In the genomic region with DNA sequence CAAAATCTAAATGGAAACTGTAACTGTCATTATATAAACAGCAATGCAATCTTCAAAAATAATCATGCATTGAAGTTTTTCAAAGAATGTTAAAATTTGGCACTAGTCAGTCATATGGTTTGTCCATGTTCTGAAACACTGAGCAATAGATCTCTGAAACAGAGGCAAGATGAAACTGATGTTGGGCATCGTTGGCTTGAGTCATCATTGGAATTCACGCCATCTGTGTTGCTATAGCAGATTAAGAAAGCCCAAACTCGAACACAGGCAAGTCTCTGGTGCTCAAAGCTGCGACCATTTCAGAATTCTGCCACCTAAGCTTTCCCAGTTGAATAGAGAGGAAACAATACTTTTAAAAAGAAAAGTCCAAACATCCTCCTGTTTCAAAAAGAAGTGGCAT, we compare ENCODE assay signal across 16 cellular contexts.
"Had no signal": no experiment of that assay in that cellular context is flagged by ENCODE, and none has a peak within 500 bp of the region (broad histone marks: within the 10 kb centered on the region; RNA-seq: fewer than 3 reads in every experiment).

No MANE protein-coding gene starts in this region.

- H3K27ac Mint-ChIP-seq: activated T-helper 2 cell treated with anti-CD3 and anti-CD28 coated beads, Interferon-gamma antibody, Interleukin-2, Interleukin-4, amounts not matched to agents 10 μg/mL and 5 μg/mL and 100 μg/mL, durations not matched to agents 14 hours and 24 hours and 36 hours; natural killer cell; progenitor cell of endocrine pancreas; stimulated activated naive B cell treated with anti-CD40 and anti-IgM and Interleukin-4, amounts not matched to agents 10 μg/mL and 1 μg/mL and 100 μg/mL, for 72 hours had no signal

- H3K27me3 ChIP-seq: adrenal gland, gastrocnemius medialis, right atrium auricular region, transverse colon had no signal

- H3K36me3 ChIP-seq: adrenal gland, gastrocnemius medialis, heart left ventricle, right atrium auricular region, transverse colon had no signal

- H3K4me1 ChIP-seq: adrenal gland, gastrocnemius medialis, heart left ventricle, right atrium auricular region, transverse colon had no signal

- DNase-seq: activated CD4-positive, alpha-beta T cell treated with anti-CD3 and anti-CD28 coated beads, Interleukin-2, amount 50 U/mL, for 4 hours; activated naive CD4-positive, alpha-beta T cell treated with anti-CD3 and anti-CD28 coated beads, Interleukin-2, amount 50 U/mL, for 16 hours; adrenal gland; gastrocnemius medialis; heart left ventricle; natural killer cell; nucleus accumbens; stimulated activated CD4-positive, alpha-beta T cell treated with anti-CD3 and anti-CD28 coated beads, Interleukin-15, amount 100 ng/mL, for 24 hours; stimulated activated CD4-positive, alpha-beta T cell treated with anti-CD3 and anti-CD28 coated beads, Interleukin-4, amount 100 ng/mL, for 1 hour; stimulated activated naive B cell treated with anti-CD40 and anti-IgM and Interleukin-4, amounts not matched to agents 10 μg/mL and 1 μg/mL and 100 μg/mL, for 72 hours; transverse colon had no signal

- H3K9me3 Mint-ChIP-seq: activated T-helper 2 cell treated with anti-CD3 and anti-CD28 coated beads, Interferon-gamma antibody, Interleukin-2, Interleukin-4, amounts not matched to agents 10 μg/mL and 5 μg/mL and 100 μg/mL, durations not matched to agents 14 hours and 24 hours and 36 hours had no signal

- H3K9me3 ChIP-seq: adrenal gland, gastrocnemius medialis, heart left ventricle, right atrium auricular region, transverse colon had no signal

- H3K4me3 Mint-ChIP-seq: natural killer cell; stimulated activated naive B cell treated with anti-CD40 and anti-IgM and Interleukin-4, amounts not matched to agents 10 μg/mL and 1 μg/mL and 100 μg/mL, for 72 hours had no signal

- H3K36me3 Mint-ChIP-seq: natural killer cell; stimulated activated naive B cell treated with anti-CD40 and anti-IgM and Interleukin-4, amounts not matched to agents 10 μg/mL and 1 μg/mL and 100 μg/mL, for 72 hours had no signal

- H3K4me3 ChIP-seq: adrenal gland, gastrocnemius medialis, heart left ventricle, right atrium auricular region, SK-N-MC, skin epidermis, transverse colon had no signal

- H3K27ac ChIP-seq: adrenal gland, gastrocnemius medialis, heart left ventricle, right atrium auricular region, SK-N-MC, skin epidermis, transverse colon had no signal

- H3K4me1 Mint-ChIP-seq: natural killer cell; stimulated activated naive B cell treated with anti-CD40 and anti-IgM and Interleukin-4, amounts not matched to agents 10 μg/mL and 1 μg/mL and 100 μg/mL, for 72 hours had no signal
